19 cellular contexts compared by ENCODE assay signal in the genomic region with DNA sequence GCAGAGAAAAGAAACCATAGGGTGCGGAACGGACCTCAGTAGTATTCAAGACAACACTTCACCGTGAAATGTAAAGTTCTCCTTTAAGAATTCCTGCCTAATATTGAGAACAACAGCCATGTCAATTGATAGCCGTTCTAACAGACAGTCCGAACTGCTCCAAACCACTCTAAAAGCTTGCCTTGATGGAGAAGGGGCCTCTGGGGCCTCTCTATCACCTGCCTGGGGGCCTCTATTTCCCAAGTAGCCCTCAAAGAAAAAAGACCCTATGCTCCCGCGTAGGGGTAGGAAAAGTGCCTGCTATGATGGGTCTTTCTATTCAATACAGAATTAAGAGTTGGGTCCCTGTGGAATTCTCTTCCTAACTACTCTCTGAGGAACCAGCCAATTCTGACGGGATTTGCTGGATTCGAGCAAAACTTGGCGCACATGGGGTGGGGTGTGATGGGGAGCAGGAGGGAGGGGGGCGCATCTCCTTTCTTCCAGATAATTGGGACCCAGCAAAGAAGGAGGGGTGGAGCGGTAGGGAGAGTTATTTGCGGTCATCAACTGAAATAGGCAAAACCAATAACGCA. TPM values are rescaled to one million over a fixed set of nuclear protein-coding genes. Genes with fewer than 3 reads are reported as not detected.
"Had no signal": no experiment of that assay in that cellular context is flagged by ENCODE, and none has a peak within 500 bp of the region (broad histone marks: within the 10 kb centered on the region; RNA-seq: fewer than 3 reads in every experiment).

No MANE protein-coding gene starts in this region.

- H3K4me3 ChIP-seq: psoas muscle, upper lobe of right lung had no signal

- ATAC-seq: activated CD4-positive, CD25-positive, alpha-beta regulatory T cell treated with anti-CD3 and anti-CD28 coated beads, Interleukin-2, amount 50 U/mL, for 24 hours; activated T-cell treated with anti-CD3 and anti-CD28 coated beads, Interleukin-2, amount 50 U/mL, for 4 hours; esophagus mucosa; left lobe of liver; natural killer cell; psoas muscle; upper lobe of right lung had no signal

- DNase-seq: activated CD4-positive, alpha-beta T cell treated with anti-CD3 and anti-CD28 coated beads, Interleukin-2, amount 50 U/mL, for 48 hours; activated gamma-delta T cell; activated T-cell treated with anti-CD3 and anti-CD28 coated beads, Interleukin-2, amount 50 U/mL, for 4 hours; amygdala; dorsolateral prefrontal cortex; mammary epithelial cell; natural killer cell; psoas muscle; stimulated activated CD4-positive, alpha-beta T cell treated with anti-CD3 and anti-CD28 coated beads, Interleukin-2, amount 100 ng/mL, for 48 hours; upper lobe of right lung had no signal

- H3K4me3 Mint-ChIP-seq: activated naive CD8-positive, alpha-beta T cell; activated T-cell treated with anti-CD3 and anti-CD28 coated beads, Interleukin-2, amount 50 U/mL, for 4 hours; natural killer cell; stimulated activated naive CD8-positive, alpha-beta T cell treated with anti-CD3 and anti-CD28 coated beads, Interleukin-15, Interleukin-2, amounts not matched to agents 100 ng/mL and 50 ng/mL, for 24 hours had no signal

- H3K27ac Mint-ChIP-seq: activated naive CD8-positive, alpha-beta T cell; natural killer cell; stimulated activated naive CD8-positive, alpha-beta T cell treated with anti-CD3 and anti-CD28 coated beads, Interleukin-15, Interleukin-2, amounts not matched to agents 100 ng/mL and 50 ng/mL, for 24 hours had no signal

- H3K4me1 ChIP-seq: upper lobe of right lung had no signal

- H3K36me3 ChIP-seq: upper lobe of right lung had no signal

- H3K9me3 Mint-ChIP-seq: stimulated activated naive CD8-positive, alpha-beta T cell treated with anti-CD3 and anti-CD28 coated beads, Interleukin-15, Interleukin-2, amounts not matched to agents 100 ng/mL and 50 ng/mL, for 24 hours had no signal

- H3K9me3 ChIP-seq: psoas muscle, upper lobe of right lung had no signal

- H3K27ac ChIP-seq: dorsolateral prefrontal cortex, psoas muscle, upper lobe of right lung had no signal

RNA-seq across cellular contexts. Expression of gene DLX6, which starts 8.3 kb away (rescaled TPM):
- total RNA-seq: activated T-cell treated with anti-CD3 and anti-CD28 coated beads, Interleukin-2, amount 50 U/mL, for 4 hours; esophagus mucosa; fibroblast of villous mesenchyme; left lobe of liver; mammary epithelial cell; mucosa of gallbladder; natural killer cell; omental fat pad; psoas muscle; T-helper 1 cell treated with Interleukin-12 subunit alpha and Interleukin-12 subunit beta and Interleukin-4 antibody, amounts not matched to agents 30 ng/mL and 1 ng/mL, for 36 hours; upper lobe of right lung had no signal

RNA-seq across cellular contexts. Expression of gene DLX5, which starts 27.6 kb away (rescaled TPM):
- total RNA-seq: activated T-cell treated with anti-CD3 and anti-CD28 coated beads, Interleukin-2, amount 50 U/mL, for 4 hours; fibroblast of villous mesenchyme; left lobe of liver; mucosa of gallbladder; natural killer cell; psoas muscle; T-helper 1 cell treated with Interleukin-12 subunit alpha and Interleukin-12 subunit beta and Interleukin-4 antibody, amounts not matched to agents 30 ng/mL and 1 ng/mL, for 36 hours; upper lobe of right lung had no signal
